In the genomic region with DNA sequence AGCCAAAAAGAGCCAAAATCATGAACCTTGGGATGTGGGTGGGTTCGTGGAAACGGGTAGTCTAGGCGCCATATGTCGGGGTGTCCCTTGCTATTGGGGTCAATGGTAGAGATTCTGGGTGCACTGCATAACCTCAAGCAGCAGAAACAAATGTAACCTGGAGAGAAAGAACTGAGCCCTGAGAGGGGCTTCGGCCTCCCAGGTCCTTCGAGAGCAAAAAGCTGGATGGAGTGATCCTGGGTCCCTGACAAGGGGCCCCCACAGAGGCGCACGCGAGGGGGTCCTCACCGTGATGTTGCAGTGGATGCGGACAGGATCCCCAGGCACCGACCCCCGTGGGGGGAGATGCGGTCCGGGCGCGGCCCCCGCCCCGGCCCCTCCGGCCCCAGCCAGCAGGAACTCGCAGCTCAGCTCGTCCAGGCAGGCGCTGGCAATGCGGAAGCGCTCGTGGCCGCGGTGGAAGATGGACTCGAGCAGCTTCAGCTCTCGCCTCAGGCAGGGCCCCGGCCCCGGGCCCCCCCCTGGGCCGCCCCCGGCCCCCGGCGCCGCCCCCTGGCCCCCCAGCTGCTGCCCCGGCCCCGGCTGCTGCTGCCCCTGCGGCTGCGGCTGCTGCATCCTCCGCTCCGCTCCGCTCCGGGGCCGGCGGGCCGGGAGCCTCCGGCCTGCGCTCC, we compare ENCODE assay signal across 8 cellular contexts. TPM values are rescaled to one million over a fixed set of nuclear protein-coding genes. Genes with fewer than 3 reads are reported as not detected.
A peak's percentile ranks its signal among the peaks of the same experiment; 100 is the strongest.
DNase-seq lines count a peak whose midpoint lies in the region; ATAC-seq and TF ChIP-seq lines count a peak whose summit lies in the region.

No MANE protein-coding gene starts in this region.

- peak; percentile 41 for DNase-seq in Daoy (ENCODE audit: low read depth)
- peak; percentile 22 for DNase-seq in RKO (ENCODE audit: low spot score)
- DNase-seq in astrocyte of the cerebellum (ENCODE audit: low read depth), result no peak
- DNase-seq in smooth muscle cell (lab: John Stamatoyannopoulos, UW; ENCODE audit: unreplicated experiment), result peak; percentile 38
- no peak for DNase-seq in NCI-H187 treated with DMSO at 0.1 percent for 48 hours (lab: John Stamatoyannopoulos, UW)
- no peak for DNase-seq in NCI-H2081 treated with DMSO at 0.1 percent for 48 hours (lab: John Stamatoyannopoulos, UW)

- peaks cover 24% of the 10 kb centered on the region for H3K4me1 ChIP-seq in iPS-18a (ENCODE audit: control insufficient read depth, low read depth, low read length)
- H3K4me1 ChIP-seq in smooth muscle cell (ENCODE audit: low read depth), result peaks cover 3% of the 10 kb centered on the region

- peak overlapping the region; percentile 90 for H3K4me3 ChIP-seq in astrocyte of the cerebellum (ENCODE audit: low read depth, low read length)
- peak overlapping the region; percentile 60 for H3K4me3 ChIP-seq in iPS-18a (ENCODE audit: low read length)
- peak overlapping the region; percentile 73 for H3K4me3 ChIP-seq in smooth muscle cell

- peak overlapping the region; percentile 93 for H3K4me2 ChIP-seq in smooth muscle cell

- H4K20me1 ChIP-seq in smooth muscle cell (ENCODE audit: low read depth), result peaks cover 37% of the 10 kb centered on the region

- no peaks in the 10 kb centered on the region for H3K9me3 ChIP-seq in iPS-18a (ENCODE audit: control insufficient read depth, low read depth, low read length)
- H3K9me3 ChIP-seq in smooth muscle cell (replicated peaks; ENCODE audit: low read depth), result no peaks in the 10 kb centered on the region

- H3K27ac ChIP-seq in iPS-18a (ENCODE audit: low read length) (no peak overlapping the region), smooth muscle cell (ENCODE audit: low read depth) (no peak overlapping the region)

- H3F3A ChIP-seq in smooth muscle cell (ENCODE audit: low read depth), result peaks cover 7% of the 10 kb centered on the region

- TF ChIP-seq CTCF in astrocyte of the cerebellum (IDR thresholded peaks at IDR 0.05; ENCODE audit: low read depth, low read length, missing control alignments) (no peak), smooth muscle cell (IDR thresholded peaks at IDR 0.05; ENCODE audit: borderline replicate concordance, insufficient read depth, poor library complexity, severe bottlenecking) (no peak)

- H3K36me3 ChIP-seq in iPS-18a (ENCODE audit: control insufficient read depth, low read depth, low read length) (peaks cover 29% of the 10 kb centered on the region), smooth muscle cell (ENCODE audit: low read depth) (peaks cover 3% of the 10 kb centered on the region)

- peaks cover 26% of the 10 kb centered on the region for H3K79me2 ChIP-seq in smooth muscle cell (ENCODE audit: low read depth)

- ATAC-seq in HG02571 (IDR thresholded peaks at IDR 0.05; ENCODE audit: unreplicated experiment), result peak; percentile 7

- H3K9ac ChIP-seq in iPS-18a (ENCODE audit: low read length) (peak overlapping the region; percentile 58), smooth muscle cell (ENCODE audit: low read depth) (peak overlapping the region; percentile 52)

- H2AFZ ChIP-seq in smooth muscle cell (ENCODE audit: low read depth), result no peak overlapping the region

- in situ Hi-C loops in astrocyte of the cerebellum (cut with HindIII; ENCODE audit: low sequenced_read_pairs), result loop anchor here (5.0 kb wide), 2 partner anchors 36 to 76 kb away; no protein-coding TSS in a partner anchor

- WGBS in smooth muscle cell (ENCODE audit: low lambda C conversion rate), result 3% methylated on average over 15 of the region's 50 CpGs

- H3K27me3 ChIP-seq in iPS-18a (ENCODE audit: control insufficient read depth, insufficient read depth, low read length), result no peaks in the 10 kb centered on the region
- H3K27me3 ChIP-seq in smooth muscle cell (ENCODE audit: low read depth), result no peaks in the 10 kb centered on the region

RNA-seq across cellular contexts. Expression of gene UBE2Q1, which starts 0.4 kb away (rescaled TPM):
- 39.9 and 78.3 TPM in 2 replicates for total RNA-seq in Daoy (2014; rRNA removed; shearing (Covaris generic))
- total RNA-seq in smooth muscle cell, result 15.1 and 20.4 TPM in 2 replicates
- polyA plus RNA-seq in smooth muscle cell, result 36.7 and 37.9 TPM in 2 replicates

RNA-seq across cellular contexts. Expression of gene CHRNB2, which starts 9.5 kb away (rescaled TPM):
- total RNA-seq in Daoy (2014; rRNA removed; shearing (Covaris generic)), result 0.80 and 1.0 TPM in 2 replicates
- total RNA-seq in smooth muscle cell, result 1.8 TPM in 1 of 2 replicates, not detected in the other
- not detected in 2 replicates for polyA plus RNA-seq in smooth muscle cell

RNA-seq across cellular contexts. Expression of gene ADAR, which starts 49.9 kb away (rescaled TPM):
- 70.8 and 83.9 TPM in 2 replicates for total RNA-seq in Daoy (2014; rRNA removed; shearing (Covaris generic))
- 80.6 and 87.5 TPM in 2 replicates for total RNA-seq in smooth muscle cell
- polyA plus RNA-seq in smooth muscle cell, result 39.1 and 44.6 TPM in 2 replicates

RNA-seq across cellular contexts. Expression of gene SHE, which starts 55.9 kb away (rescaled TPM):
- 0.06 and 0.11 TPM in 2 replicates for total RNA-seq in Daoy (2014; rRNA removed; shearing (Covaris generic))
- 0.13 and 0.45 TPM in 2 replicates for total RNA-seq in smooth muscle cell
- 0.39 and 0.72 TPM in 2 replicates for polyA plus RNA-seq in smooth muscle cell

RNA-seq across cellular contexts. Expression of gene TDRD10, which starts 56.1 kb away (rescaled TPM):
- total RNA-seq in Daoy (2014; rRNA removed; shearing (Covaris generic)), result not detected in 2 replicates
- total RNA-seq in smooth muscle cell, result 0.13 TPM in 1 of 2 replicates, not detected in the other
- polyA plus RNA-seq in smooth muscle cell, result 0.11 TPM in 1 of 2 replicates, not detected in the other

Comparison
In these comparisons a context has a peak if more than half of its experiments do, and no peak if none do; other contexts are left out.
1. DNase-seq: peak in Daoy (single experiment), RKO (single experiment) and smooth muscle cell (single experiment); none in astrocyte of the cerebellum (single experiment), NCI-H187 treated with DMSO at 0.1 percent for 48 hours (single experiment) and NCI-H2081 treated with DMSO at 0.1 percent for 48 hours (single experiment).
2. Peak in every context shown above with its lines, with median percentiles within 50 percentile points of each other: H3K4me3 ChIP-seq.